In the genomic region with DNA sequence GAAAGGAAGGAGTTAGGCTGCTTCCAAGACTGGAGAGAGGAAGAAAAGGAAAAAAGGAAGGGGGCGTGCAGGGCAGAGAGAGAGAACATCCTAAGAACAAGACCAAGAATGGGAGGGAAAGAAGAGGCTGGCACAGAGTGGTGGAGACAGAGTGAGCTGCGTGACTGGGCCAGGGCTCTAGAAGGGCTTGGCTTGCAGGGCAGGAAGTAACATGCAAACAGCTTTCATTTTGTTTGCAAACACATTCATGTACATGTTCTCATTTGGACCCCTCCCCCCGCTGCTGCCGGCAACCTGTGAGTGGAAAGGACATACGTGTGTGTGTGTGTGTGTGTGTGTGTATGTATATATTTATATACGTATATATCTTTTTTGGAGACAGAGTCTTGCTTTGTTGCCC, we compare ENCODE assay signal across 20 cellular contexts. TPM values are rescaled to one million over a fixed set of nuclear protein-coding genes. Genes with fewer than 3 reads are reported as not detected.
DNase-seq lines count a peak whose midpoint lies in the region; ATAC-seq and TF ChIP-seq lines count a peak whose summit lies in the region.
"Had no signal": no experiment of that assay in that cellular context is flagged by ENCODE, and none has a peak within 500 bp of the region (broad histone marks: within the 10 kb centered on the region; RNA-seq: fewer than 3 reads in every experiment).

No MANE protein-coding gene starts in this region.

- peak; percentile 57 for ATAC-seq in GM21447 (IDR thresholded peaks at IDR 0.05; ENCODE audit: unreplicated experiment)
- ATAC-seq in activated CD8-positive, alpha-beta T cell treated with anti-CD3 and anti-CD28 coated beads for 36 hours: peak; percentile 27
- ATAC-seq: effector memory CD8-positive, alpha-beta T cell; GM23338; K562; right lobe of liver; SK-N-SH treated with all-trans-retinoic acid at 6 μM for 48 hours; stimulated activated naive CD8-positive, alpha-beta T cell treated with anti-CD3 and anti-CD28 coated beads, Interleukin-15, amount 100 ng/mL, for 72 hours; upper lobe of right lung had no signal

- no peaks in the 10 kb centered on the region for H3K27me3 Mint-ChIP-seq in activated CD4-positive, alpha-beta memory T cell treated with anti-CD3 and anti-CD28 coated beads, Interleukin-2, amount 10 ng/mL, durations not matched to agents 7 days and 5 days
- H3K27me3 Mint-ChIP-seq in activated CD4-positive, alpha-beta memory T cell treated with anti-CD3 and anti-CD28 coated beads for 36 hours: no peaks in the 10 kb centered on the region
- no peaks in the 10 kb centered on the region for H3K27me3 Mint-ChIP-seq in activated CD8-positive, alpha-beta T cell treated with anti-CD3 and anti-CD28 coated beads for 36 hours
- H3K27me3 Mint-ChIP-seq: effector memory CD8-positive, alpha-beta T cell; stimulated activated naive CD8-positive, alpha-beta T cell treated with anti-CD3 and anti-CD28 coated beads, Interleukin-15, amount 100 ng/mL, for 72 hours had no signal

- TF ChIP-seq CTCF in activated CD8-positive, alpha-beta T cell treated with anti-CD3 and anti-CD28 coated beads for 36 hours (IDR thresholded peaks at IDR 0.05): no peak

- no peak overlapping the region for H3K4me3 Mint-ChIP-seq in activated CD4-positive, alpha-beta memory T cell treated with anti-CD3 and anti-CD28 coated beads, Interleukin-2, amount 10 ng/mL, durations not matched to agents 7 days and 5 days
- no peak overlapping the region for H3K4me3 Mint-ChIP-seq in activated CD4-positive, alpha-beta memory T cell treated with anti-CD3 and anti-CD28 coated beads for 36 hours
- H3K4me3 Mint-ChIP-seq in activated CD8-positive, alpha-beta T cell treated with anti-CD3 and anti-CD28 coated beads for 36 hours: no peak overlapping the region
- H3K4me3 Mint-ChIP-seq: effector memory CD8-positive, alpha-beta T cell; GM23338; stimulated activated naive CD8-positive, alpha-beta T cell treated with anti-CD3 and anti-CD28 coated beads, Interleukin-15, amount 100 ng/mL, for 72 hours had no signal

- DNase-seq in activated CD4-positive, alpha-beta memory T cell treated with anti-CD3 and anti-CD28 coated beads, Interleukin-2, amount 10 ng/mL, durations not matched to agents 7 days and 5 days: no peak
- DNase-seq in activated CD4-positive, alpha-beta memory T cell treated with anti-CD3 and anti-CD28 coated beads for 36 hours: no peak
- DNase-seq in activated CD8-positive, alpha-beta T cell treated with anti-CD3 and anti-CD28 coated beads for 36 hours: no peak
- DNase-seq in posterior vena cava (ENCODE audit: low spot score) (peak; percentile 56), NCI-H748 treated with DMSO at 0.1 percent for 48 hours (lab: John Stamatoyannopoulos, UW) (no peak), HEK293T (ENCODE audit: extremely low spot score) (no peak), NCI-H345 (lab: John Stamatoyannopoulos, UW) (no peak)
- DNase-seq: activated effector memory CD4-positive, alpha-beta T cell treated with anti-CD3 and anti-CD28 coated beads, Interleukin-2, amount 50 U/mL, for 16 hours; cerebellar nuclear complex; effector memory CD8-positive, alpha-beta T cell; midbrain; NCI-H1048; NCI-H2029 treated with DMSO at 0.1 percent for 48 hours; right lobe of liver; stimulated activated naive CD8-positive, alpha-beta T cell treated with anti-CD3 and anti-CD28 coated beads, Interleukin-15, amount 100 ng/mL, for 72 hours; upper lobe of right lung had no signal

- H3K4me1 Mint-ChIP-seq in activated CD4-positive, alpha-beta memory T cell treated with anti-CD3 and anti-CD28 coated beads, Interleukin-2, amount 10 ng/mL, durations not matched to agents 7 days and 5 days: peaks cover 26% of the 10 kb centered on the region
- H3K4me1 Mint-ChIP-seq in activated CD4-positive, alpha-beta memory T cell treated with anti-CD3 and anti-CD28 coated beads for 36 hours (ENCODE audit: low read depth): peaks cover 3% of the 10 kb centered on the region
- peaks cover 7% of the 10 kb centered on the region for H3K4me1 Mint-ChIP-seq in activated CD8-positive, alpha-beta T cell treated with anti-CD3 and anti-CD28 coated beads for 36 hours (ENCODE audit: low read depth)

- peaks cover 24% of the 10 kb centered on the region for H3K36me3 Mint-ChIP-seq in activated CD4-positive, alpha-beta memory T cell treated with anti-CD3 and anti-CD28 coated beads, Interleukin-2, amount 10 ng/mL, durations not matched to agents 7 days and 5 days (ENCODE audit: low read depth)
- peaks cover 5% of the 10 kb centered on the region for H3K36me3 Mint-ChIP-seq in activated CD4-positive, alpha-beta memory T cell treated with anti-CD3 and anti-CD28 coated beads for 36 hours
- H3K36me3 Mint-ChIP-seq in activated CD8-positive, alpha-beta T cell treated with anti-CD3 and anti-CD28 coated beads for 36 hours (ENCODE audit: low read depth): peaks cover 8% of the 10 kb centered on the region

- intact Hi-C loops in activated CD4-positive, alpha-beta memory T cell treated with anti-CD3 and anti-CD28 coated beads for 36 hours (cut with micrococcal nuclease): no loop called here
- intact Hi-C loops in activated CD8-positive, alpha-beta T cell treated with anti-CD3 and anti-CD28 coated beads for 36 hours (cut with micrococcal nuclease): no loop called here
- intact Hi-C loops in posterior vena cava (cut with DNase I): no loop called here

- CTCF ChIA-PET in activated CD4-positive, alpha-beta memory T cell treated with anti-CD3 and anti-CD28 coated beads, Interleukin-2, amount 10 ng/mL, durations not matched to agents 7 days and 5 days (lab: Charles Lee): interaction anchor here (0.9 kb wide), 1 partner anchor 12 kb away, joined by 5 read pairs; no protein-coding TSS in a partner anchor
- CTCF ChIA-PET in activated CD4-positive, alpha-beta memory T cell treated with anti-CD3 and anti-CD28 coated beads for 36 hours (lab: Charles Lee): interaction anchor here (0.9 kb wide), 1 partner anchor 26 kb away, joined by 3 read pairs; no protein-coding TSS in a partner anchor
- CTCF ChIA-PET in activated CD8-positive, alpha-beta T cell treated with anti-CD3 and anti-CD28 coated beads for 36 hours (lab: Charles Lee): interaction anchor here (0.7 to 0.9 kb wide), 2 partner anchors 79 to 111 kb away, joined by 3 read pairs; no protein-coding TSS in a partner anchor
- CTCF ChIA-PET in HEK293T (lab: Yijun Ruan, JAX): no interaction called here

- peaks cover 2% of the 10 kb centered on the region for H3K9me3 Mint-ChIP-seq in activated CD4-positive, alpha-beta memory T cell treated with anti-CD3 and anti-CD28 coated beads, Interleukin-2, amount 10 ng/mL, durations not matched to agents 7 days and 5 days
- peaks cover 2% of the 10 kb centered on the region for H3K9me3 Mint-ChIP-seq in activated CD4-positive, alpha-beta memory T cell treated with anti-CD3 and anti-CD28 coated beads for 36 hours
- H3K9me3 Mint-ChIP-seq in activated CD8-positive, alpha-beta T cell treated with anti-CD3 and anti-CD28 coated beads for 36 hours: peaks cover 3% of the 10 kb centered on the region
- H3K9me3 Mint-ChIP-seq: effector memory CD8-positive, alpha-beta T cell; GM23338 had no signal

- H3K27ac Mint-ChIP-seq in activated CD4-positive, alpha-beta memory T cell treated with anti-CD3 and anti-CD28 coated beads, Interleukin-2, amount 10 ng/mL, durations not matched to agents 7 days and 5 days: peak overlapping the region; percentile 4
- no peak overlapping the region for H3K27ac Mint-ChIP-seq in activated CD4-positive, alpha-beta memory T cell treated with anti-CD3 and anti-CD28 coated beads for 36 hours
- no peak overlapping the region for H3K27ac Mint-ChIP-seq in activated CD8-positive, alpha-beta T cell treated with anti-CD3 and anti-CD28 coated beads for 36 hours
- H3K27ac Mint-ChIP-seq: effector memory CD8-positive, alpha-beta T cell; GM23338 had no signal

- POLR2A ChIA-PET in activated CD4-positive, alpha-beta memory T cell treated with anti-CD3 and anti-CD28 coated beads, Interleukin-2, amount 10 ng/mL, durations not matched to agents 7 days and 5 days (lab: Charles Lee): interaction anchor here (1.4 kb wide), 1 partner anchor 13 kb away, joined by 3 read pairs; no protein-coding TSS in a partner anchor
- POLR2A ChIA-PET in activated CD4-positive, alpha-beta memory T cell treated with anti-CD3 and anti-CD28 coated beads for 36 hours (lab: Charles Lee): no interaction called here
- POLR2A ChIA-PET in activated CD8-positive, alpha-beta T cell treated with anti-CD3 and anti-CD28 coated beads for 36 hours (lab: Charles Lee): interaction anchor here (3.0 kb wide), 1 partner anchor 11 kb away, joined by 8 read pairs; no protein-coding TSS in a partner anchor
- POLR2A ChIA-PET in HEK293T (lab: Yijun Ruan, JAX): no interaction called here

TF ChIP-seq in HEK293T, 16 proteins besides CTCF, POLR2A, EP300 and RAD21:
- no peak for TF ChIP-seq CTBP1 (IDR thresholded peaks at IDR 0.05; ENCODE audit: borderline replicate concordance)
- TF ChIP-seq FOXK2 (IDR thresholded peaks at IDR 0.05): no peak
- no peak for TF ChIP-seq HDGF (IDR thresholded peaks at IDR 0.05; ENCODE audit: borderline replicate concordance)
- no peak for TF ChIP-seq L3MBTL2 (conservative IDR thresholded peaks at IDR 0.05)
- no peak for TF ChIP-seq ARNT (IDR thresholded peaks at IDR 0.05)
- TF ChIP-seq FOXM1 (IDR thresholded peaks at IDR 0.05; ENCODE audit: borderline replicate concordance): no peak

RNA-seq across cellular contexts. Expression of gene DNMT3A, which starts 46.8 kb away (rescaled TPM):
- 10 to 100 TPM; 43.2 to 45.5 TPM for total RNA-seq in activated CD4-positive, alpha-beta memory T cell treated with anti-CD3 and anti-CD28 coated beads, Interleukin-2, amount 10 ng/mL, durations not matched to agents 7 days and 5 days
- total RNA-seq in activated CD4-positive, alpha-beta memory T cell treated with anti-CD3 and anti-CD28 coated beads for 36 hours: 10 to 100 TPM; 52.0 to 52.5 TPM
- 10 to 100 TPM; 84.8 to 97.8 TPM for total RNA-seq in activated CD8-positive, alpha-beta T cell treated with anti-CD3 and anti-CD28 coated beads for 36 hours
- total RNA-seq in posterior vena cava: 10 to 100 TPM; 25.9 to 26.3 TPM

Comparison
In these comparisons a context has a peak if more than half of its experiments do, and no peak if none do; other contexts are left out.
1. POLR2A ChIA-PET loops: an anchor here in activated CD4-positive, alpha-beta memory T cell treated with anti-CD3 and anti-CD28 coated beads, Interleukin-2, amount 10 ng/mL, durations not matched to agents 7 days and 5 days (1.4 kb wide) and activated CD8-positive, alpha-beta T cell treated with anti-CD3 and anti-CD28 coated beads for 36 hours (3.0 kb wide); none called in activated CD4-positive, alpha-beta memory T cell treated with anti-CD3 and anti-CD28 coated beads for 36 hours and HEK293T.